ENCODE assay signal across 1 cellular context in the genomic region with DNA sequence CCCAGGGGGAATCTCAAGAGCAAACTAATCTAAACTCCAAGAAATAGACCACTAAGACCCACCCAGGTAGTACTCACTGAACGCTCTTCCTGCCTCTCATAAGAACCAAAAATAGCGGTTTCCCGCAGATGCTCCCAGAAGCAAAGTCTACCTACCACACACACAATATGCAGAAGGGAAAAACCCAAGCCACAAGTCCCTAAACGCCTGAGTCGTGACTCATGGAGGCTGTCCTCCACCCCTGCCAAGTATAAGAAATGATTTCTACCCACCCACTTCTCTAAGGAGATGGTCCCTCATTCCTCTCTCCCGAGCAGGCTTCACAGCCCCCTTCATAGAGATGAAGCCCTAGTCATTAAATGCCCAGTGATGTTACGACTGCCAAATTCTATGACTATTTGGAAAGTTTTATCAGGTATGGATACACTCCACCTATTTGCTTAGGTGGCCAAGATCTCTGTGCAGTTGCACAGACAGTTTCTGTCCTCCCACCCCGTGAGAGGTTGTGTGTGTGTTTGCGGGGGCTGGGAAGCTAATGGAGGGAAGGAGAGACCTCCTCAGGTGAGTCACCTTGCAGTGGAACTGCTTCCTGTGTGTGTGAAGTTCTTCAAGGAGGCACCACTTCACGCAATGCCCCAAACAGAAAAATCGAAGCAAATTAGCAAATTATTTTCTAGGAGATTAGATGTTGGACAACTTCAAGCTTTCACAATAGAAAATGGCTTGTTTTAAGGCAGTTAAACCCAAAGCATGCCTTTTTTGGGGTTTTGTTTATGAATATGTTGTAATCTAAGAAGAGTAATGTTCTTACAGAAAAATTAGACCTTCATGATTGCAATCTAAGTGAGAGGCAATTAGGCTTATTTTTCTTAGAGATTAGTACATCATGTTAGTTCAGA.
TF ChIP-seq lines count a peak whose summit lies in the region.

No MANE protein-coding gene starts in this region.

TF ChIP-seq in K562, 482 proteins besides CTCF, POLR2A, EP300 and RAD21 (continued from another document):
- peak; percentile 73; the same call in 1 of the 2 replicates for TF ChIP-seq TSHZ1 (CRISPR knock-in tag; IDR thresholded peaks at IDR 0.05)
- 0 out of 2 replicates have a peak, but pooled peaks have one; percentile 73 for TF ChIP-seq ZHX1 (conservative IDR thresholded peaks at IDR 0.05; ENCODE audit: low read length)
- TF ChIP-seq, protein P1, sequence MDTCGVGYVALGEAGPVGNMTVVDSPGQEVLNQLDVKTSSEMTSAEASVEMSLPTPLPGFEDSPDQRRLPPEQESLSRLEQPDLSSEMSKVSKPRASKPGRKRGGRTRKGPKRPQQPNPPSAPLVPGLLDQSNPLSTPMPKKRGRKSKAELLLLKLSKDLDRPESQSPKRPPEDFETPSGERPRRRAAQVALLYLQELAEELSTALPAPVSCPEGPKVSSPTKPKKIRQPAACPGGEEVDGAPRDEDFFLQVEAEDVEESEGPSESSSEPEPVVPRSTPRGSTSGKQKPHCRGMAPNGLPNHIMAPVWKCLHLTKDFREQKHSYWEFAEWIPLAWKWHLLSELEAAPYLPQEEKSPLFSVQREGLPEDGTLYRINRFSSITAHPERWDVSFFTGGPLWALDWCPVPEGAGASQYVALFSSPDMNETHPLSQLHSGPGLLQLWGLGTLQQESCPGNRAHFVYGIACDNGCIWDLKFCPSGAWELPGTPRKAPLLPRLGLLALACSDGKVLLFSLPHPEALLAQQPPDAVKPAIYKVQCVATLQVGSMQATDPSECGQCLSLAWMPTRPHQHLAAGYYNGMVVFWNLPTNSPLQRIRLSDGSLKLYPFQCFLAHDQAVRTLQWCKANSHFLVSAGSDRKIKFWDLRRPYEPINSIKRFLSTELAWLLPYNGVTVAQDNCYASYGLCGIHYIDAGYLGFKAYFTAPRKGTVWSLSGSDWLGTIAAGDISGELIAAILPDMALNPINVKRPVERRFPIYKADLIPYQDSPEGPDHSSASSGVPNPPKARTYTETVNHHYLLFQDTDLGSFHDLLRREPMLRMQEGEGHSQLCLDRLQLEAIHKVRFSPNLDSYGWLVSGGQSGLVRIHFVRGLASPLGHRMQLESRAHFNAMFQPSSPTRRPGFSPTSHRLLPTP (IDR thresholded peaks at IDR 0.05; ENCODE audit: borderline replicate concordance, extremely low read depth, insufficient read length): no peak
- 0 out of 2 replicates have a peak, but pooled peaks have one; percentile 19 for TF ChIP-seq ARID2 (IDR thresholded peaks at IDR 0.05)
- TF ChIP-seq YY1 (IDR thresholded peaks at IDR 0.05; ENCODE audit: borderline replicate concordance in 1 of 3, control insufficient read depth in 1 of 3, extremely low read depth in 1 of 3, insufficient read depth in 3 of 3, insufficient read length in 1 of 3, insufficient replicate concordance in 2 of 3, low read depth in 1 of 3, low read length in 2 of 3): peak in 1 of 3 experiments; percentile 47
- no peak for TF ChIP-seq POLR2H (tag; IDR thresholded peaks at IDR 0.05; ENCODE audit: low read depth)
- peak; percentile 19; the same call in 1 of the 2 replicates for TF ChIP-seq SMARCC2 (IDR thresholded peaks at IDR 0.05; ENCODE audit: low read depth)
- TF ChIP-seq, protein P2, sequence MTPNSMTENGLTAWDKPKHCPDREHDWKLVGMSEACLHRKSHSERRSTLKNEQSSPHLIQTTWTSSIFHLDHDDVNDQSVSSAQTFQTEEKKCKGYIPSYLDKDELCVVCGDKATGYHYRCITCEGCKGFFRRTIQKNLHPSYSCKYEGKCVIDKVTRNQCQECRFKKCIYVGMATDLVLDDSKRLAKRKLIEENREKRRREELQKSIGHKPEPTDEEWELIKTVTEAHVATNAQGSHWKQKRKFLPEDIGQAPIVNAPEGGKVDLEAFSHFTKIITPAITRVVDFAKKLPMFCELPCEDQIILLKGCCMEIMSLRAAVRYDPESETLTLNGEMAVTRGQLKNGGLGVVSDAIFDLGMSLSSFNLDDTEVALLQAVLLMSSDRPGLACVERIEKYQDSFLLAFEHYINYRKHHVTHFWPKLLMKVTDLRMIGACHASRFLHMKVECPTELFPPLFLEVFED (CRISPR knock-in tag; conservative IDR thresholded peaks at IDR 0.05): peak; percentile 83; the same call in 1 of the 2 replicates
- TF ChIP-seq ZFP36 (IDR thresholded peaks at IDR 0.05; ENCODE audit: low read depth, low read length, partially characterized antibody): no peak
- TF ChIP-seq ZNF830 (CRISPR knock-in tag; IDR thresholded peaks at IDR 0.05): 0 out of 2 replicates have a peak, but pooled peaks have one; percentile 15
- no peak for TF ChIP-seq HOXB6 (CRISPR knock-in tag; IDR thresholded peaks at IDR 0.05; ENCODE audit: borderline replicate concordance)
- 0 out of 2 replicates have a peak, but pooled peaks have one; percentile 19 for TF ChIP-seq E2F4 (CRISPR knock-in tag; IDR thresholded peaks at IDR 0.05; ENCODE audit: low read depth)
- TF ChIP-seq SMAD3 (CRISPR knock-in tag; conservative IDR thresholded peaks at IDR 0.05): peak; percentile 50; the same call in 1 of the 2 replicates
